ENCODE assay signal across 27 cellular contexts in the genomic region with DNA sequence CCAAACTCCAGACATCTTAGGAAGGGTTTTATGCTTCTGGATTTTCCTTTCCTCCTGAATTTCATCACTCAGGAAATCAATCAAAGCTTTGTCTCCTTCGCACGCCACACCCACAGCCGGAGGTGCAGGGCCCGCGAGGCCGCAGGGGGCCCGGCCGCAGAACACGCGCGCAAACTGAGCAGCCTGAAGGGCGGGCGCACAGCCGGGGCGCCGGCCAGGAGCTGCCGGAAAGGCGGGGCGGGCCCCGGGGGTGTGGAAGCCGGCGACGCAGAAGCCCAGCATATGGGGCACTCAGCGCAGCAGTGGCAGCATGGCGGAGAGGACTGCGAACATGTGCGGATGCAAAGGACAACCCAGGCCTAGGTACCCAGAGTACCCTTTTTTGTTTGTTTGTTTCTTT.
"Had no signal": no experiment of that assay in that cellular context is flagged by ENCODE, and none has a peak within 500 bp of the region (broad histone marks: within the 10 kb centered on the region; RNA-seq: fewer than 3 reads in every experiment).

No MANE protein-coding gene starts in this region.

- DNase-seq: hypothalamus; immature natural killer cell; kidney; left colon; left ventricle myocardium inferior; mesendoderm; naive B cell; natural killer cell; nephron progenitor cell; ovary; stimulated activated CD4-positive, alpha-beta T cell treated with anti-CD3 and anti-CD28 coated beads, Interleukin-12 subunit alpha, Interleukin-12 subunit beta, amount 100 ng/mL, for 4 hours; stimulated activated CD4-positive, alpha-beta T cell treated with anti-CD3 and anti-CD28 coated beads, Interleukin-15, amount 100 ng/mL, for 24 hours; stimulated activated CD4-positive, alpha-beta T cell treated with anti-CD3 and anti-CD28 coated beads, Interleukin-2, amount 100 ng/mL, for 24 hours; stimulated activated CD4-positive, alpha-beta T cell treated with anti-CD3 and anti-CD28 coated beads, Interleukin-4, amount 100 ng/mL, for 1 hour; stimulated activated naive B cell treated with anti-CD40 and anti-IgM and Interleukin-4, amounts not matched to agents 10 μg/mL and 1 μg/mL and 100 μg/mL, for 72 hours; stimulated activated naive CD8-positive, alpha-beta T cell treated with anti-CD3 and anti-CD28 coated beads, Interleukin-15, Interleukin-2, amounts not matched to agents 100 U/mL and 50 U/mL, for 24 hours; stomach; testis; thyroid gland; transverse colon had no signal

- H3K9me3 ChIP-seq: left ventricle myocardium inferior, ovary, right atrium auricular region, stomach, testis, thyroid gland, transverse colon, upper lobe of left lung, vagina had no signal

- H3K4me1 ChIP-seq: left ventricle myocardium inferior, neural progenitor cell, right atrium auricular region, stomach, testis, thyroid gland, transverse colon, upper lobe of left lung, vagina had no signal

- H3K4me3 ChIP-seq: left ventricle myocardium inferior, lung, neural progenitor cell, ovary, right atrium auricular region, skin epidermis, stomach, thyroid gland, transverse colon, upper lobe of left lung, vagina had no signal

- ATAC-seq: left colon; natural killer cell; sciatic nerve; stimulated activated naive B cell treated with anti-CD40 and anti-IgM and Interleukin-4, amounts not matched to agents 10 μg/mL and 1 μg/mL and 100 μg/mL, for 72 hours; stimulated activated naive CD8-positive, alpha-beta T cell treated with anti-CD3 and anti-CD28 coated beads, Interleukin-15, Interleukin-2, amounts not matched to agents 100 U/mL and 50 U/mL, for 24 hours had no signal

- H3K36me3 ChIP-seq: ovary, right atrium auricular region, thyroid gland, transverse colon had no signal

- H3K27ac ChIP-seq: left ventricle myocardium inferior, neural progenitor cell, ovary, right atrium auricular region, skin epidermis, stomach, testis, thyroid gland, transverse colon, upper lobe of left lung, vagina had no signal

- H3K27me3 ChIP-seq: neural progenitor cell, ovary, right atrium auricular region, stomach, testis, thyroid gland, transverse colon, upper lobe of left lung, vagina had no signal
